1 cellular context compared by ENCODE assay signal in genomic region chr11:68051191-68052136, GRCh38.
TF ChIP-seq lines count a peak whose summit lies in the region.

No MANE protein-coding gene starts in this region.

TF ChIP-seq in WTC11, 78 proteins besides CTCF, POLR2A, EP300 and RAD21 (continued from another document):
- no peak for TF ChIP-seq FOXP4 (CRISPR knock-in tag; IDR thresholded peaks at IDR 0.05)
- TF ChIP-seq ELF4 (CRISPR knock-in tag; IDR thresholded peaks at IDR 0.05; ENCODE audit: low read depth), result no peak
- no peak for TF ChIP-seq ZNF263 (CRISPR knock-in tag; IDR thresholded peaks at IDR 0.05; ENCODE audit: low read depth)
- no peak for TF ChIP-seq ZSCAN18 (CRISPR knock-in tag; IDR thresholded peaks at IDR 0.05)
- no peak for TF ChIP-seq E2F4 (CRISPR knock-in tag; IDR thresholded peaks at IDR 0.05; ENCODE audit: borderline replicate concordance, low read depth)
- TF ChIP-seq E2F5 (CRISPR knock-in tag; IDR thresholded peaks at IDR 0.05), result no peak
- no peak for TF ChIP-seq IRF2 (CRISPR knock-in tag; IDR thresholded peaks at IDR 0.05; ENCODE audit: borderline replicate concordance, low read depth)
